In the genomic region with DNA sequence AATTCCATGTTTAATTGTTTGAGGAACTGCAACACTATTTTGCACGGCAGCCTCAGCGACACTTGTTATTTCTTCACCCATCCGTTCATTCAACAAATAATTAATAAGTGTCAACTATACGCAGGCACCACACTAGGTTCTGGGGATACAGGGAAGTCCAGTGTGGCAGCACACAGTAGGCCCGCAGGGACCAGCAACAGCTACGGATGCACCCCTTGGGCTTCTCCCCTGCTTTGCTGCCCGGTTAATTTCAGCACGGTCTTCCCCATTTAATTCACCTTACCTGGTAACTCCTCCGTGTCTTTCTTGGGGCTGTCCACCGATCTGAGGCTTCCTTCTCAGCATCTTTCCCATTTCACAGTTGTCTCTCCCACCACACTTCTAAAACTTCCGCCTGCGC, we compare ENCODE assay signal across 19 cellular contexts. TPM values are rescaled to one million over a fixed set of nuclear protein-coding genes. Genes with fewer than 3 reads are reported as not detected.
DNase-seq lines count a peak whose midpoint lies in the region; ATAC-seq, FAIRE-seq and TF ChIP-seq lines count a peak whose summit lies in the region.
"Had no signal": no experiment of that assay in that cellular context is flagged by ENCODE, and none has a peak within 500 bp of the region (broad histone marks: within the 10 kb centered on the region; RNA-seq: fewer than 3 reads in every experiment).

No MANE protein-coding gene starts in this region.

- H4K20me1 ChIP-seq in K562 (replicated peaks; ENCODE audit: control insufficient read depth, insufficient read depth, low read length) = no peaks in the 10 kb centered on the region

- peaks cover 13% of the 10 kb centered on the region for H3K4me1 Mint-ChIP-seq in T-helper 17 cell
- H3K4me1 Mint-ChIP-seq in nephron = peaks cover 22% of the 10 kb centered on the region
- peaks cover 18% of the 10 kb centered on the region for H3K4me1 Mint-ChIP-seq in type B pancreatic cell (ENCODE audit: unreplicated experiment)
- H3K4me1 Mint-ChIP-seq in CD4-positive, alpha-beta memory T cell = peaks cover 0 to 4% (median under 1%) of the 10 kb centered on the region in 4 donors

- no peak for DNase-seq in T-helper 17 cell
- no peak for DNase-seq in K562 (ENCODE audit: extremely low read depth in 1 of 4, low spot score in 3 of 4)
- DNase-seq in type B pancreatic cell (ENCODE audit: extremely low spot score, unreplicated experiment) = no peak
- DNase-seq in CD4-positive, alpha-beta memory T cell = no peak
- DNase-seq in activated CD4-positive, CD25-positive, alpha-beta regulatory T cell treated with anti-CD3 and anti-CD28 coated beads, Interleukin-2, amount 50 U/mL, for 72 hours = no peak
- DNase-seq in COLO829 (ENCODE audit: low spot score) = no peak
- DNase-seq: C1 segment of cervical spinal cord; CD8-positive, alpha-beta T cell; DMS 273 treated with DMSO at 0.1 percent for 48 hours; DMS79; EL; GDM1; GM23248; H9 had no signal

- H3K9me1 ChIP-seq in K562 (ENCODE audit: control insufficient read depth, insufficient read depth, low read length) = no peaks in the 10 kb centered on the region

- 70% methylated on average over 12 of the region's 12 CpGs for WGBS in K562 (ENCODE audit: insufficient coverage, low coverage, missing lambda C conversion rate)

- TF ChIP-seq EP300 in K562 (IDR thresholded peaks at IDR 0.05; ENCODE audit: low read length) = no peak

- peaks cover 6 to 25% of the 10 kb centered on the region in 2 experiments; a peak in 4 of 5 replicates for H3K4me1 ChIP-seq in K562 (replicated peaks in 1 of 2; ENCODE audit: control insufficient read depth in 2 of 2, insufficient read depth in 2 of 2, low read length in 2 of 2)
- no peaks in the 10 kb centered on the region for H3K4me1 ChIP-seq in CD4-positive, alpha-beta memory T cell (ENCODE audit: insufficient read depth, low read length)

- H3K36me3 Mint-ChIP-seq in T-helper 17 cell (ENCODE audit: low read depth) (peaks cover 7% of the 10 kb centered on the region), nephron (ENCODE audit: low read depth) (no peaks in the 10 kb centered on the region), type B pancreatic cell (peaks cover 5% of the 10 kb centered on the region)
- no peaks in the 10 kb centered on the region for H3K36me3 Mint-ChIP-seq in CD4-positive, alpha-beta memory T cell
- H3K36me3 Mint-ChIP-seq: CD8-positive, alpha-beta T cell had no signal

- CTCF ChIA-PET in K562 (lab: Yijun Ruan, JAX; ENCODE audit: low intra/inter-chr PET ratio) = no interaction called here
- CTCF ChIA-PET in CD4-positive, alpha-beta memory T cell (lab: Charles Lee; ENCODE audit: partially characterized antibody) = interaction anchor here (1.0 to 1.2 kb wide), 3 partner anchors 11 to 30 kb away, joined by 3 read pairs; no protein-coding TSS in a partner anchor

- H3K9me3 Mint-ChIP-seq in nephron (peaks cover 8% of the 10 kb centered on the region), type B pancreatic cell (peaks cover 16% of the 10 kb centered on the region)
- H3K9me3 Mint-ChIP-seq in CD4-positive, alpha-beta memory T cell = no peaks in the 10 kb centered on the region

- H3K4me3 Mint-ChIP-seq in T-helper 17 cell (no peak overlapping the region), nephron (no peak overlapping the region), type B pancreatic cell (peak overlapping the region; percentile 59)
- no peak overlapping the region for H3K4me3 Mint-ChIP-seq in CD4-positive, alpha-beta memory T cell
- H3K4me3 Mint-ChIP-seq: CD8-positive, alpha-beta T cell; H9 had no signal

- no peak overlapping the region for H3K27ac ChIP-seq in K562 (ENCODE audit: extremely low read depth, low read depth, low read length)
- no peak overlapping the region for H3K27ac ChIP-seq in CD4-positive, alpha-beta memory T cell (ENCODE audit: low read depth, low read length)
- H3K27ac ChIP-seq: GM23248 had no signal

- H3K27me3 Mint-ChIP-seq in T-helper 17 cell (peaks cover 5% of the 10 kb centered on the region), nephron (ENCODE audit: low read depth) (no peaks in the 10 kb centered on the region), type B pancreatic cell (no peaks in the 10 kb centered on the region)
- peaks cover 0 to 2% of the 10 kb centered on the region in 2 donors for H3K27me3 Mint-ChIP-seq in CD4-positive, alpha-beta memory T cell

- intact Hi-C loops in K562 (cut with micrococcal nuclease) = loop anchor here (5.0 kb wide), 1 partner anchor 43 kb away; no protein-coding TSS in a partner anchor
- intact Hi-C loops in CD4-positive, alpha-beta memory T cell (cut with micrococcal nuclease) = no loop called here

- no TSS peak for BruUV-seq in K562 (replicated peaks; lab: Mats Ljungman, UMichigan)

- TF ChIP-seq RAD21 in K562 (CRISPR knock-in tag; conservative IDR thresholded peaks at IDR 0.05 in 1 of 2, IDR thresholded peaks at IDR 0.05 in 1 of 2) = no peak

- no peak overlapping the region for H3K4me2 ChIP-seq in K562 (ENCODE audit: insufficient read depth, low read length)

- TF ChIP-seq CTCF in K562 (IDR thresholded peaks at IDR 0.05 in 2 of 3, conservative IDR thresholded peaks at IDR 0.05 in 1 of 3; ENCODE audit: insufficient read depth in 2 of 3, low read depth in 1 of 3, low read length in 3 of 3) = no peak
- no peak for TF ChIP-seq CTCF in nephron (IDR thresholded peaks at IDR 0.05; ENCODE audit: unreplicated experiment in 3 of 3)
- TF ChIP-seq CTCF in type B pancreatic cell (conservative IDR thresholded peaks at IDR 0.05) = no peak

- no peak for TF ChIP-seq POLR2A in K562 (conservative IDR thresholded peaks at IDR 0.05)

- no peak overlapping the region for H2AFZ ChIP-seq in K562 (ENCODE audit: low read depth, low read length)
- H2AFZ ChIP-seq: GM23248 had no signal

- no peaks in the 10 kb centered on the region for H3K79me2 ChIP-seq in K562 (ENCODE audit: control insufficient read depth, insufficient read depth, low read length)

- no peaks in the 10 kb centered on the region for H3K9me3 ChIP-seq in T-helper 17 cell (ENCODE audit: control insufficient read depth, low read length, poor library complexity, severe bottlenecking)
- peaks cover 7% of the 10 kb centered on the region for H3K9me3 ChIP-seq in K562 (replicated peaks; ENCODE audit: control insufficient read depth, insufficient read depth, low read depth, low read length)
- H3K9me3 ChIP-seq in CD4-positive, alpha-beta memory T cell (ENCODE audit: control insufficient read depth in 1 of 2, low read length in 2 of 2) = no peaks in the 10 kb centered on the region

- no peaks in the 10 kb centered on the region for H3K27me3 ChIP-seq in K562 (ENCODE audit: control insufficient read depth in 2 of 2, insufficient read depth in 2 of 2, low read length in 2 of 2)
- H3K27me3 ChIP-seq in CD4-positive, alpha-beta memory T cell (ENCODE audit: insufficient read depth, low read length) = no peaks in the 10 kb centered on the region

- H3K9ac ChIP-seq in K562 (ENCODE audit: insufficient read depth in 1 of 2, low read depth in 2 of 2, low read length in 2 of 2) = no peak overlapping the region
- H3K9ac ChIP-seq: GM23248 had no signal

- POLR2A ChIA-PET in K562 (lab: Yijun Ruan, JAX) = interaction anchor here (0.9 kb wide), 2 partner anchors 12 to 23 kb away, joined by 3 read pairs; no protein-coding TSS in a partner anchor
- POLR2A ChIA-PET in CD4-positive, alpha-beta memory T cell (lab: Charles Lee; ENCODE audit: partially characterized antibody) = interaction anchor here (1.2 kb wide), 1 partner anchor 35 kb away, joined by 3 read pairs; no protein-coding TSS in a partner anchor

- no peak for FAIRE-seq in K562 (lab: Jason Lieb, UNC)
- FAIRE-seq: D721Med, GM12878, GM19239 had no signal

- no peaks in the 10 kb centered on the region for H3K36me3 ChIP-seq in K562 (ENCODE audit: control insufficient read depth, insufficient read depth, low read length)
- no peaks in the 10 kb centered on the region for H3K36me3 ChIP-seq in CD4-positive, alpha-beta memory T cell (ENCODE audit: insufficient read depth, low read length)

- H3K27ac Mint-ChIP-seq in T-helper 17 cell (peak overlapping the region; percentile 66), nephron (peak overlapping the region in 2 of 3 experiments; percentile 0 to 21), type B pancreatic cell (peak overlapping the region; percentile 35)
- H3K27ac Mint-ChIP-seq in CD4-positive, alpha-beta memory T cell = no peak overlapping the region
- H3K27ac Mint-ChIP-seq: CD8-positive, alpha-beta T cell; H9 had no signal

- H3K4me3 ChIP-seq in K562 = no peak overlapping the region
- H3K4me3 ChIP-seq in CD4-positive, alpha-beta memory T cell (ENCODE audit: low read length in 2 of 2) = no peak overlapping the region
- H3K4me3 ChIP-seq: GM12878, GM23248 had no signal

- ATAC-seq in T-helper 17 cell (no peak), K562 (no peak)
- ATAC-seq: CD8-positive, alpha-beta T cell; GM12878; HCT116 had no signal

- in situ Hi-C loops in K562 (cut with MboI) = no loop called here

TF ChIP-seq in K562, 482 proteins besides CTCF, POLR2A, EP300 and RAD21 (continues in another document):
- no peak for TF ChIP-seq PTBP1 (IDR thresholded peaks at IDR 0.05; ENCODE audit: low read depth, low read length)

RNA-seq across cellular contexts. Expression of gene ZFP36L1, which starts 48.3 kb away (rescaled TPM):
- total RNA-seq in T-helper 17 cell (100 to 1,000 TPM; 217 to 257 TPM), K562 (2014; rRNA removed) (5.3 and 6.2 TPM in 2 replicates), K562 (2014; rRNA removed; fragmentation: Illumina TruSeq; extraction: Trizol) (3.2 and 4.0 TPM in 2 replicates), K562 (2015; rRNA removed; fragmentation: Illumina TruSeq; extraction: Trizol) (3.7 and 3.8 TPM in 2 replicates), K562 (2021) (26.6 and 27.2 TPM in 2 replicates), type B pancreatic cell (ENCODE audit: low replicate concordance) (457 and 564 TPM in 2 replicates)
- total RNA-seq in K562 (2011; cell fraction: chromatin; rRNA removed; ENCODE audit: low replicate concordance) = 11.8 and 14.3 TPM in 2 replicates
- total RNA-seq in K562 (2011; cell fraction: nucleolus; rRNA removed) = 10.0 and 12.0 TPM in 2 replicates
- total RNA-seq in K562 (2011; cell fraction: nucleoplasm; rRNA removed) = 10.0 and 20.1 TPM in 2 replicates
- polyA plus RNA-seq in K562 (2011; rRNA removed) (3.7 and 6.6 TPM in 2 replicates), K562 (2014; fragmentation: Illumina TruSeq; extraction: Trizol) (13.7 and 15.5 TPM in 2 replicates), K562 (2014; fragmentation: Nextera tagmentation; extraction: Ambion mirVana) (1 to 10 TPM; 1.3 to 3.2 TPM), K562 (2014; rRNA removed) (11.1 and 11.7 TPM in 2 replicates)
- 10.0 and 19.9 TPM in 2 replicates for polyA plus RNA-seq in K562 (2011; cell fraction: cytosol; rRNA removed)
- 14.4 and 33.2 TPM in 2 replicates for polyA plus RNA-seq in K562 (2011; cell fraction: nucleus; rRNA removed)
- polyA plus RNA-seq in K562 (2012) = 9.5 and 18.5 TPM in 2 replicates
- polyA minus RNA-seq in K562 (2011; rRNA and poly(A)+ RNA removed) = 3.1 TPM in 2 replicates
- 15.1 and 34.9 TPM in 2 replicates for polyA minus RNA-seq in K562 (2011; cell fraction: cytosol; rRNA and poly(A)+ RNA removed)
- polyA minus RNA-seq in K562 (2011; cell fraction: nucleus; rRNA and poly(A)+ RNA removed) = 9.0 and 10.3 TPM in 2 replicates
- 100 to 1,000 TPM; 227 to 242 TPM for total RNA-seq in CD4-positive, alpha-beta memory T cell
- 100 to 1,000 TPM in 1 of 2 donors, 10 to 100 TPM in 1; 60.3 to 127 TPM for polyA plus RNA-seq in CD4-positive, alpha-beta memory T cell

Comparison
In these comparisons a context has a peak if more than half of its experiments do, and no peak if none do; other contexts are left out.
1. H3K27ac Mint-ChIP-seq: peak in T-helper 17 cell (single experiment), nephron (2 of 3) and type B pancreatic cell (single experiment); none in CD4-positive, alpha-beta memory T cell (0 of 7).
2. RNA of gene ZFP36L1, which starts 48.3 kb away (total RNA-seq): 457 to 564 TPM in type B pancreatic cell, 217 to 257 TPM in T-helper 17 cell and 227 to 242 TPM in CD4-positive, alpha-beta memory T cell; 3.2 to 27.2 TPM in K562; every median in the first group is over 4 times any median in the second.